ENCODE assay signal across 1 cellular context in the genomic region with DNA sequence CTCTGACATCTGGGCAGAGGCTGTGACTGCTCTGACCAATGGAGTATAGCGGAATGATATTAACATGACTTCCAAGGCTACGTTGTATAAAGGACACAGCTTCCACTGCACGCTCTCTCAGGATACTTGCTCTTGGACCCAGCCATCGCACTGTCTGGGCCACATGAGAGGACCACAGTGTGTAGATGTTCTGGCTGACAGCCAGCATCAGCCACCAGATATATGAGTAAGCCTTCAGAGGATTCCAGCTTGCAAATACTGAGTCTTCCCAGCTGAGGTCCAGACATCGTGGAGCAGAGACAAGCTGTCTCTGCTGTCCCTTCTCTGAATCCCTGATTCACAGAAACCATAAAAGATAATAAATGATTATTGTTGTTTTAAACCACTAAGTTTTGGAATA.
TF ChIP-seq lines count a peak whose summit lies in the region.

No MANE protein-coding gene starts in this region.

TF ChIP-seq in H1, 55 proteins besides CTCF, POLR2A, EP300 and RAD21:
- TF ChIP-seq, protein P1, sequence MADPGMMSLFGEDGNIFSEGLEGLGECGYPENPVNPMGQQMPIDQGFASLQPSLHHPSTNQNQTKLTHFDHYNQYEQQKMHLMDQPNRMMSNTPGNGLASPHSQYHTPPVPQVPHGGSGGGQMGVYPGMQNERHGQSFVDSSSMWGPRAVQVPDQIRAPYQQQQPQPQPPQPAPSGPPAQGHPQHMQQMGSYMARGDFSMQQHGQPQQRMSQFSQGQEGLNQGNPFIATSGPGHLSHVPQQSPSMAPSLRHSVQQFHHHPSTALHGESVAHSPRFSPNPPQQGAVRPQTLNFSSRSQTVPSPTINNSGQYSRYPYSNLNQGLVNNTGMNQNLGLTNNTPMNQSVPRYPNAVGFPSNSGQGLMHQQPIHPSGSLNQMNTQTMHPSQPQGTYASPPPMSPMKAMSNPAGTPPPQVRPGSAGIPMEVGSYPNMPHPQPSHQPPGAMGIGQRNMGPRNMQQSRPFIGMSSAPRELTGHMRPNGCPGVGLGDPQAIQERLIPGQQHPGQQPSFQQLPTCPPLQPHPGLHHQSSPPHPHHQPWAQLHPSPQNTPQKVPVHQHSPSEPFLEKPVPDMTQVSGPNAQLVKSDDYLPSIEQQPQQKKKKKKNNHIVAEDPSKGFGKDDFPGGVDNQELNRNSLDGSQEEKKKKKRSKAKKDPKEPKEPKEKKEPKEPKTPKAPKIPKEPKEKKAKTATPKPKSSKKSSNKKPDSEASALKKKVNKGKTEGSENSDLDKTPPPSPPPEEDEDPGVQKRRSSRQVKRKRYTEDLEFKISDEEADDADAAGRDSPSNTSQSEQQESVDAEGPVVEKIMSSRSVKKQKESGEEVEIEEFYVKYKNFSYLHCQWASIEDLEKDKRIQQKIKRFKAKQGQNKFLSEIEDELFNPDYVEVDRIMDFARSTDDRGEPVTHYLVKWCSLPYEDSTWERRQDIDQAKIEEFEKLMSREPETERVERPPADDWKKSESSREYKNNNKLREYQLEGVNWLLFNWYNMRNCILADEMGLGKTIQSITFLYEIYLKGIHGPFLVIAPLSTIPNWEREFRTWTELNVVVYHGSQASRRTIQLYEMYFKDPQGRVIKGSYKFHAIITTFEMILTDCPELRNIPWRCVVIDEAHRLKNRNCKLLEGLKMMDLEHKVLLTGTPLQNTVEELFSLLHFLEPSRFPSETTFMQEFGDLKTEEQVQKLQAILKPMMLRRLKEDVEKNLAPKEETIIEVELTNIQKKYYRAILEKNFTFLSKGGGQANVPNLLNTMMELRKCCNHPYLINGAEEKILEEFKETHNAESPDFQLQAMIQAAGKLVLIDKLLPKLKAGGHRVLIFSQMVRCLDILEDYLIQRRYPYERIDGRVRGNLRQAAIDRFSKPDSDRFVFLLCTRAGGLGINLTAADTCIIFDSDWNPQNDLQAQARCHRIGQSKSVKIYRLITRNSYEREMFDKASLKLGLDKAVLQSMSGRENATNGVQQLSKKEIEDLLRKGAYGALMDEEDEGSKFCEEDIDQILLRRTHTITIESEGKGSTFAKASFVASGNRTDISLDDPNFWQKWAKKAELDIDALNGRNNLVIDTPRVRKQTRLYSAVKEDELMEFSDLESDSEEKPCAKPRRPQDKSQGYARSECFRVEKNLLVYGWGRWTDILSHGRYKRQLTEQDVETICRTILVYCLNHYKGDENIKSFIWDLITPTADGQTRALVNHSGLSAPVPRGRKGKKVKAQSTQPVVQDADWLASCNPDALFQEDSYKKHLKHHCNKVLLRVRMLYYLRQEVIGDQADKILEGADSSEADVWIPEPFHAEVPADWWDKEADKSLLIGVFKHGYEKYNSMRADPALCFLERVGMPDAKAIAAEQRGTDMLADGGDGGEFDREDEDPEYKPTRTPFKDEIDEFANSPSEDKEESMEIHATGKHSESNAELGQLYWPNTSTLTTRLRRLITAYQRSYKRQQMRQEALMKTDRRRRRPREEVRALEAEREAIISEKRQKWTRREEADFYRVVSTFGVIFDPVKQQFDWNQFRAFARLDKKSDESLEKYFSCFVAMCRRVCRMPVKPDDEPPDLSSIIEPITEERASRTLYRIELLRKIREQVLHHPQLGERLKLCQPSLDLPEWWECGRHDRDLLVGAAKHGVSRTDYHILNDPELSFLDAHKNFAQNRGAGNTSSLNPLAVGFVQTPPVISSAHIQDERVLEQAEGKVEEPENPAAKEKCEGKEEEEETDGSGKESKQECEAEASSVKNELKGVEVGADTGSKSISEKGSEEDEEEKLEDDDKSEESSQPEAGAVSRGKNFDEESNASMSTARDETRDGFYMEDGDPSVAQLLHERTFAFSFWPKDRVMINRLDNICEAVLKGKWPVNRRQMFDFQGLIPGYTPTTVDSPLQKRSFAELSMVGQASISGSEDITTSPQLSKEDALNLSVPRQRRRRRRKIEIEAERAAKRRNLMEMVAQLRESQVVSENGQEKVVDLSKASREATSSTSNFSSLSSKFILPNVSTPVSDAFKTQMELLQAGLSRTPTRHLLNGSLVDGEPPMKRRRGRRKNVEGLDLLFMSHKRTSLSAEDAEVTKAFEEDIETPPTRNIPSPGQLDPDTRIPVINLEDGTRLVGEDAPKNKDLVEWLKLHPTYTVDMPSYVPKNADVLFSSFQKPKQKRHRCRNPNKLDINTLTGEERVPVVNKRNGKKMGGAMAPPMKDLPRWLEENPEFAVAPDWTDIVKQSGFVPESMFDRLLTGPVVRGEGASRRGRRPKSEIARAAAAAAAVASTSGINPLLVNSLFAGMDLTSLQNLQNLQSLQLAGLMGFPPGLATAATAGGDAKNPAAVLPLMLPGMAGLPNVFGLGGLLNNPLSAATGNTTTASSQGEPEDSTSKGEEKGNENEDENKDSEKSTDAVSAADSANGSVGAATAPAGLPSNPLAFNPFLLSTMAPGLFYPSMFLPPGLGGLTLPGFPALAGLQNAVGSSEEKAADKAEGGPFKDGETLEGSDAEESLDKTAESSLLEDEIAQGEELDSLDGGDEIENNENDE (IDR thresholded peaks at IDR 0.05; ENCODE audit: insufficient replicate concordance, low read length) = no peak
- TF ChIP-seq POU5F1 (IDR thresholded peaks at IDR 0.05; ENCODE audit: low read depth, low read length) (no peak), KDM4A (IDR thresholded peaks at IDR 0.05; ENCODE audit: low read depth, low read length, severe bottlenecking) (no peak), YY1 (IDR thresholded peaks at IDR 0.05; ENCODE audit: low read depth, low read length) (no peak), TCF12 (IDR thresholded peaks at IDR 0.05; ENCODE audit: low read depth, low read length) (no peak), EZH2 (IDR thresholded peaks at IDR 0.05; ENCODE audit: low read depth, low read length, severe bottlenecking) (no peak), NRF1 (IDR thresholded peaks at IDR 0.05; ENCODE audit: low read depth, low read length) (no peak), ASH2L (IDR thresholded peaks at IDR 0.05; ENCODE audit: low read length) (no peak), CHD1 (IDR thresholded peaks at IDR 0.05; ENCODE audit: low read depth, low read length) (no peak), GABPA (IDR thresholded peaks at IDR 0.05; ENCODE audit: borderline replicate concordance, insufficient read depth, low read length) (no peak), EGR1 (IDR thresholded peaks at IDR 0.05; ENCODE audit: borderline replicate concordance, low read depth, low read length) (no peak), BCL11A (IDR thresholded peaks at IDR 0.05; ENCODE audit: low read depth in 2 of 2, low read length in 2 of 2) (no peak), BRCA1 (IDR thresholded peaks at IDR 0.05; ENCODE audit: low read depth, low read length) (no peak), SAP30 (IDR thresholded peaks at IDR 0.05; ENCODE audit: insufficient read depth, insufficient replicate concordance, low read length) (no peak), CEBPB (IDR thresholded peaks at IDR 0.05; ENCODE audit: low read depth, low read length) (no peak), GTF2F1 (IDR thresholded peaks at IDR 0.05; ENCODE audit: borderline replicate concordance, low read depth, low read length) (no peak)
- TF ChIP-seq, protein P2, sequence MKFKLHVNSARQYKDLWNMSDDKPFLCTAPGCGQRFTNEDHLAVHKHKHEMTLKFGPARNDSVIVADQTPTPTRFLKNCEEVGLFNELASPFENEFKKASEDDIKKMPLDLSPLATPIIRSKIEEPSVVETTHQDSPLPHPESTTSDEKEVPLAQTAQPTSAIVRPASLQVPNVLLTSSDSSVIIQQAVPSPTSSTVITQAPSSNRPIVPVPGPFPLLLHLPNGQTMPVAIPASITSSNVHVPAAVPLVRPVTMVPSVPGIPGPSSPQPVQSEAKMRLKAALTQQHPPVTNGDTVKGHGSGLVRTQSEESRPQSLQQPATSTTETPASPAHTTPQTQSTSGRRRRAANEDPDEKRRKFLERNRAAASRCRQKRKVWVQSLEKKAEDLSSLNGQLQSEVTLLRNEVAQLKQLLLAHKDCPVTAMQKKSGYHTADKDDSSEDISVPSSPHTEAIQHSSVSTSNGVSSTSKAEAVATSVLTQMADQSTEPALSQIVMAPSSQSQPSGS (IDR thresholded peaks at IDR 0.05; ENCODE audit: low read length) = no peak
- TF ChIP-seq, protein P3, sequence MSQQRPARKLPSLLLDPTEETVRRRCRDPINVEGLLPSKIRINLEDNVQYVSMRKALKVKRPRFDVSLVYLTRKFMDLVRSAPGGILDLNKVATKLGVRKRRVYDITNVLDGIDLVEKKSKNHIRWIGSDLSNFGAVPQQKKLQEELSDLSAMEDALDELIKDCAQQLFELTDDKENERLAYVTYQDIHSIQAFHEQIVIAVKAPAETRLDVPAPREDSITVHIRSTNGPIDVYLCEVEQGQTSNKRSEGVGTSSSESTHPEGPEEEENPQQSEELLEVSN (IDR thresholded peaks at IDR 0.05) = no peak
